ENCODE assay signal across 2 cellular contexts in the genomic region with DNA sequence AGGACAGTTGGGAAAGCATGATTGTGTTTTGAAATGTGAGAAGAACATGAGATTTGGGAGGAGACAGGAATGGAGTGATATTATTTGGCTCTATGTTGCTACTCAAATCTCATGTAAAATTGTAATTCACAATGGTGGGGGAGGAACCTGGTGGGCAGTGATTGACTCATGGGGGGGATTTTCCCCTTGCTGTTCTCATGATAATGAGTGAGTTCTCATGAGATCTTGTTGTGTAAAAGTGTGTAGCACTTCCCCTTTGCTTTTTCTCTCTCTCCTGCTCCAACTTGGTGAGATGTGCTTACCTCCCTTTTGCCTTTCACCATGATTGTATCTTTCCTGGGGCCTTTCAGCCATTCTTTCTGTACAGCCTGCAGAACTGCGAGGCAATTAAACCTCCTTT.
TF ChIP-seq lines count a peak whose summit lies in the region.

No MANE protein-coding gene starts in this region.

TF ChIP-seq in GM12891, 5 proteins besides CTCF, POLR2A, EP300 and RAD21:
- TF ChIP-seq SPI1 (IDR thresholded peaks at IDR 0.05; ENCODE audit: low read depth, low read length) (peak; percentile 57), POU2F2 (IDR thresholded peaks at IDR 0.05; ENCODE audit: low read depth, low read length) (no peak)
TF ChIP-seq in GM12891: peak in this region for 1.

TF ChIP-seq in GM12878, 131 proteins besides CTCF, POLR2A, EP300 and RAD21:
- TF ChIP-seq PKNOX1 (IDR thresholded peaks at IDR 0.05) (peak; percentile 70), CBFB (IDR thresholded peaks at IDR 0.05; ENCODE audit: low read depth) (no peak), SPI1 (IDR thresholded peaks at IDR 0.05; ENCODE audit: borderline replicate concordance, insufficient read depth, low read depth, low read length) (0 out of 2 replicates have a peak, but pooled peaks have one; percentile 38)
